In the genomic region with DNA sequence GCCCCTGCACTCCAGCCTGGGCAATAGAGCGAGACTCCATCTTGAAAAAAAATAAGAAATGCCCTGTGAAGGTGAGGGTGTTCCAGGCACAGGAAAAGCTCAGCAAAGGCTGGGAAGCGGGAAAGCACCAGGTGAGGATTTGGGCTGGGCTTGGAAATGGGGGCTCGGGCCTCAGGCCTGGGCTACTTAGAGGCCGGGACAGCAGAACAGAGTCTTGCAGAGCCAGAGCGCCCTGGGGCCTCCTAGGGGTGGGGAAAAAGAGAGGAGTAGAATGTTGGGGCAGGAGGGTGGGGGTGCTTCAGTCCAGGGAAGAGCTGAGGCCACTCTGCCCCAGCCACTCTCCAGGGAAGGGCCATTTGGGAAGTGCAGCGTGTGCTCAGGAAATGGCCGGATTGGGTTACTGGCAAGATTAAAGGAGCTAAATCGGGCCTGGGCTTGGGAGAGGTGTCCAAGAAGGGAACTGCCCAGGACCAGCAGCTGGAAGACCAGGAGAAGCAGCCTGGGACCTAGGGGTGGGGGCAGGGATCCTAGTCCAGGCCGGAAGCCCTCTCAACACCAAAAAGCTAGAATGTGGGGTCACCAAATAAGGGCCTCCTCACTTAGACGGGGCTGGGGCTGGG, we compare ENCODE assay signal across 2 cellular contexts.
A peak's percentile ranks its signal among the peaks of the same experiment; 100 is the strongest.
TF ChIP-seq lines count a peak whose summit lies in the region.

No MANE protein-coding gene starts in this region.

TF ChIP-seq in HEK293, 187 proteins besides CTCF, POLR2A, EP300 and RAD21:
- TF ChIP-seq, protein P1, sequence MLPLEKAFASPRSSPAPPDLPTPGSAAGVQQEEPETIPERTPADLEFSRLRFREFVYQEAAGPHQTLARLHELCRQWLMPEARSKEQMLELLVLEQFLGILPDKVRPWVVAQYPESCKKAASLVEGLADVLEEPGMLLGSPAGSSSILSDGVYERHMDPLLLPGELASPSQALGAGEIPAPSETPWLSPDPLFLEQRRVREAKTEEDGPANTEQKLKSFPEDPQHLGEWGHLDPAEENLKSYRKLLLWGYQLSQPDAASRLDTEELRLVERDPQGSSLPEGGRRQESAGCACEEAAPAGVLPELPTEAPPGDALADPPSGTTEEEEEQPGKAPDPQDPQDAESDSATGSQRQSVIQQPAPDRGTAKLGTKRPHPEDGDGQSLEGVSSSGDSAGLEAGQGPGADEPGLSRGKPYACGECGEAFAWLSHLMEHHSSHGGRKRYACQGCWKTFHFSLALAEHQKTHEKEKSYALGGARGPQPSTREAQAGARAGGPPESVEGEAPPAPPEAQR (tag by site-specific recombination; IDR thresholded peaks at IDR 0.05): no peak
- TF ChIP-seq ZNF341 (tag by site-specific recombination; IDR thresholded peaks at IDR 0.05; ENCODE audit: low read depth): peak; percentile 71

TF ChIP-seq in H1, 55 proteins besides CTCF, POLR2A, EP300 and RAD21:
- no peak for TF ChIP-seq YY1 (IDR thresholded peaks at IDR 0.05; ENCODE audit: low read depth, low read length)
- TF ChIP-seq, protein P2, sequence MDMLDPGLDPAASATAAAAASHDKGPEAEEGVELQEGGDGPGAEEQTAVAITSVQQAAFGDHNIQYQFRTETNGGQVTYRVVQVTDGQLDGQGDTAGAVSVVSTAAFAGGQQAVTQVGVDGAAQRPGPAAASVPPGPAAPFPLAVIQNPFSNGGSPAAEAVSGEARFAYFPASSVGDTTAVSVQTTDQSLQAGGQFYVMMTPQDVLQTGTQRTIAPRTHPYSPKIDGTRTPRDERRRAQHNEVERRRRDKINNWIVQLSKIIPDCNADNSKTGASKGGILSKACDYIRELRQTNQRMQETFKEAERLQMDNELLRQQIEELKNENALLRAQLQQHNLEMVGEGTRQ (IDR thresholded peaks at IDR 0.05; ENCODE audit: low read length): no peak
- no peak for TF ChIP-seq RXRA (IDR thresholded peaks at IDR 0.05; ENCODE audit: insufficient read depth, low read depth, low read length)
- no peak for TF ChIP-seq POU5F1 (IDR thresholded peaks at IDR 0.05; ENCODE audit: low read depth, low read length)
- no peak for TF ChIP-seq GABPA (IDR thresholded peaks at IDR 0.05; ENCODE audit: borderline replicate concordance, insufficient read depth, low read length)
